Comparison of ENCODE assay signal across 16 cellular contexts in genomic region chr2:152465541-152465940, GRCh38.
DNase-seq lines count a peak whose midpoint lies in the region; ATAC-seq and TF ChIP-seq lines count a peak whose summit lies in the region.
"Had no signal": no experiment of that assay in that cellular context is flagged by ENCODE, and none has a peak within 500 bp of the region (broad histone marks: within the 10 kb centered on the region; RNA-seq: fewer than 3 reads in every experiment).

No MANE protein-coding gene starts in this region.

- peak; percentile 20 for DNase-seq in LHCN-M2 (ENCODE audit: low read depth)
- DNase-seq in RWPE2 (ENCODE audit: low spot score), result no peak
- no peak for DNase-seq in mesenteric fat pad (ENCODE audit: low spot score)
- DNase-seq in dedifferentiated amniotic fluid mesenchymal stem cell (ENCODE audit: extremely low spot score), result no peak
- no peak for DNase-seq in NCI-H2081 treated with DMSO at 0.1 percent for 48 hours (lab: John Stamatoyannopoulos, UW)
- DNase-seq: activated CD4-positive, alpha-beta T cell treated with anti-CD3 and anti-CD28 coated beads for 1 hour; DMS153; immature natural killer cell; KG1; mesendoderm; NCI-H187; stimulated activated naive CD8-positive, alpha-beta T cell treated with anti-CD3 and anti-CD28 coated beads, Interleukin-15, amount 100 ng/mL, for 72 hours had no signal

- no peak overlapping the region for H3K4me3 ChIP-seq in BLaER1 treated with 17β-estradiol and CSF1 and Interleukin-3, amounts not matched to agents 10 nM and 100 nM
- H3K4me3 ChIP-seq in RWPE2 (ENCODE audit: severe bottlenecking), result no peak overlapping the region

- peaks cover 0 to 97% (median 38%) of the 10 kb centered on the region in 11 experiments; a peak in 14 of 22 replicates for H4K20me1 ChIP-seq in BLaER1 treated with 17β-estradiol and CSF1 and Interleukin-3, amounts not matched to agents 10 nM and 100 nM

- H3K9ac ChIP-seq in BLaER1 treated with 17β-estradiol and CSF1 and Interleukin-3, amounts not matched to agents 10 nM and 100 nM, result peak overlapping the region in 7 of 11 experiments; percentile 51 to 78 (median 74); a peak in 10 of 22 replicates

- no peaks in the 10 kb centered on the region for H3K9me3 ChIP-seq in BLaER1 treated with 17β-estradiol and CSF1 and Interleukin-3, amounts not matched to agents 10 nM and 100 nM (replicated peaks in 1 of 11)
- H3K9me3 ChIP-seq in RWPE2 (ENCODE audit: severe bottlenecking), result no peaks in the 10 kb centered on the region

- TF ChIP-seq CTCF in RWPE2 (IDR thresholded peaks at IDR 0.05; ENCODE audit: poor library complexity, severe bottlenecking) (no peak), nephron (IDR thresholded peaks at IDR 0.05; ENCODE audit: unreplicated experiment in 3 of 3) (no peak)

- no peak overlapping the region for H3K4me3 Mint-ChIP-seq in nephron
- H3K4me3 Mint-ChIP-seq: activated naive CD4-positive, alpha-beta T cell treated with anti-CD3 and anti-CD28 coated beads, Interleukin-2, amount 50 U/mL, for 24 hours; immature natural killer cell; stimulated activated naive CD8-positive, alpha-beta T cell treated with anti-CD3 and anti-CD28 coated beads, Interleukin-15, amount 100 ng/mL, for 72 hours had no signal

- H3K36me3 ChIP-seq in BLaER1 treated with 17β-estradiol and CSF1 and Interleukin-3, amounts not matched to agents 10 nM and 100 nM, result peaks cover 0 to 25% (median 4%) of the 10 kb centered on the region in 11 experiments; a peak in 8 of 22 replicates
- no peaks in the 10 kb centered on the region for H3K36me3 ChIP-seq in RWPE2 (ENCODE audit: low read depth)

- H3K4me2 ChIP-seq in BLaER1 treated with 17β-estradiol and CSF1 and Interleukin-3, amounts not matched to agents 10 nM and 100 nM, result peak overlapping the region; percentile 83 to 95 (median 86)

- no peaks in the 10 kb centered on the region for H3K27me3 ChIP-seq in BLaER1 treated with 17β-estradiol and CSF1 and Interleukin-3, amounts not matched to agents 10 nM and 100 nM
- no peaks in the 10 kb centered on the region for H3K27me3 ChIP-seq in RWPE2 (ENCODE audit: insufficient read depth, poor library complexity, severe bottlenecking)

- ATAC-seq in RWPE2 (ENCODE audit: low read depth), result peak; percentile 13; the same call in 1 of the 3 replicates
- ATAC-seq in SK-N-SH treated with all-trans-retinoic acid at 6 μM for 48 hours, result no peak

- peaks cover 77% of the 10 kb centered on the region for H3K4me1 Mint-ChIP-seq in nephron
- H3K4me1 Mint-ChIP-seq: activated naive CD4-positive, alpha-beta T cell treated with anti-CD3 and anti-CD28 coated beads, Interleukin-2, amount 50 U/mL, for 24 hours had no signal

- peaks cover 76 to 90% (median 88%) of the 10 kb centered on the region in 10 experiments for H3K4me1 ChIP-seq in BLaER1 treated with 17β-estradiol and CSF1 and Interleukin-3, amounts not matched to agents 10 nM and 100 nM
- peaks cover 54% of the 10 kb centered on the region for H3K4me1 ChIP-seq in RWPE2 (ENCODE audit: insufficient read depth, poor library complexity, severe bottlenecking)

- peak overlapping the region; percentile 76 to 92 (median 85); a peak in 21 of 22 replicates for H3K27ac ChIP-seq in BLaER1 treated with 17β-estradiol and CSF1 and Interleukin-3, amounts not matched to agents 10 nM and 100 nM
- peak overlapping the region; percentile 68 for H3K27ac ChIP-seq in RWPE2 (ENCODE audit: poor library complexity, severe bottlenecking)

- H3K9me3 Mint-ChIP-seq in nephron, result no peaks in the 10 kb centered on the region
- H3K9me3 Mint-ChIP-seq: activated naive CD4-positive, alpha-beta T cell treated with anti-CD3 and anti-CD28 coated beads, Interleukin-2, amount 50 U/mL, for 24 hours; stimulated activated naive CD8-positive, alpha-beta T cell treated with anti-CD3 and anti-CD28 coated beads, Interleukin-15, amount 100 ng/mL, for 72 hours had no signal

- H3K27ac Mint-ChIP-seq in nephron, result peak overlapping the region in 2 of 3 experiments; percentile 81
- H3K27ac Mint-ChIP-seq: activated naive CD4-positive, alpha-beta T cell treated with anti-CD3 and anti-CD28 coated beads, Interleukin-2, amount 50 U/mL, for 24 hours; immature natural killer cell had no signal

- no peaks in the 10 kb centered on the region for H3K27me3 Mint-ChIP-seq in nephron (ENCODE audit: low read depth)
- H3K27me3 Mint-ChIP-seq: activated naive CD4-positive, alpha-beta T cell treated with anti-CD3 and anti-CD28 coated beads, Interleukin-2, amount 50 U/mL, for 24 hours had no signal

- no peaks in the 10 kb centered on the region for H3K36me3 Mint-ChIP-seq in nephron (ENCODE audit: low read depth)
- H3K36me3 Mint-ChIP-seq: activated naive CD4-positive, alpha-beta T cell treated with anti-CD3 and anti-CD28 coated beads, Interleukin-2, amount 50 U/mL, for 24 hours; immature natural killer cell had no signal

TF ChIP-seq in SK-N-SH treated with all-trans-retinoic acid at 6 μM for 48 hours, 23 proteins besides CTCF, POLR2A, EP300 and RAD21:
- TF ChIP-seq ARNTL (CRISPR knock-in tag; IDR thresholded peaks at IDR 0.05; ENCODE audit: borderline replicate concordance, low read depth), result no peak
- TF ChIP-seq OSR1 (CRISPR knock-in tag; IDR thresholded peaks at IDR 0.05), result no peak
- no peak for TF ChIP-seq PPARA (CRISPR knock-in tag; IDR thresholded peaks at IDR 0.05; ENCODE audit: borderline replicate concordance)
- TF ChIP-seq ZNF8 (CRISPR knock-in tag; IDR thresholded peaks at IDR 0.05), result no peak
- no peak for TF ChIP-seq CREB5 (CRISPR knock-in tag; IDR thresholded peaks at IDR 0.05; ENCODE audit: low read depth)
- TF ChIP-seq, protein P1, sequence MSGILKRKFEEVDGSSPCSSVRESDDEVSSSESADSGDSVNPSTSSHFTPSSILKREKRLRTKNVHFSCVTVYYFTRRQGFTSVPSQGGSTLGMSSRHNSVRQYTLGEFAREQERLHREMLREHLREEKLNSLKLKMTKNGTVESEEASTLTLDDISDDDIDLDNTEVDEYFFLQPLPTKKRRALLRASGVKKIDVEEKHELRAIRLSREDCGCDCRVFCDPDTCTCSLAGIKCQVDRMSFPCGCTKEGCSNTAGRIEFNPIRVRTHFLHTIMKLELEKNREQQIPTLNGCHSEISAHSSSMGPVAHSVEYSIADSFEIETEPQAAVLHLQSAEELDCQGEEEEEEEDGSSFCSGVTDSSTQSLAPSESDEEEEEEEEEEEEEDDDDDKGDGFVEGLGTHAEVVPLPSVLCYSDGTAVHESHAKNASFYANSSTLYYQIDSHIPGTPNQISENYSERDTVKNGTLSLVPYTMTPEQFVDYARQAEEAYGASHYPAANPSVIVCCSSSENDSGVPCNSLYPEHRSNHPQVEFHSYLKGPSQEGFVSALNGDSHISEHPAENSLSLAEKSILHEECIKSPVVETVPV (CRISPR knock-in tag; IDR thresholded peaks at IDR 0.05), result no peak
- TF ChIP-seq, protein P2, sequence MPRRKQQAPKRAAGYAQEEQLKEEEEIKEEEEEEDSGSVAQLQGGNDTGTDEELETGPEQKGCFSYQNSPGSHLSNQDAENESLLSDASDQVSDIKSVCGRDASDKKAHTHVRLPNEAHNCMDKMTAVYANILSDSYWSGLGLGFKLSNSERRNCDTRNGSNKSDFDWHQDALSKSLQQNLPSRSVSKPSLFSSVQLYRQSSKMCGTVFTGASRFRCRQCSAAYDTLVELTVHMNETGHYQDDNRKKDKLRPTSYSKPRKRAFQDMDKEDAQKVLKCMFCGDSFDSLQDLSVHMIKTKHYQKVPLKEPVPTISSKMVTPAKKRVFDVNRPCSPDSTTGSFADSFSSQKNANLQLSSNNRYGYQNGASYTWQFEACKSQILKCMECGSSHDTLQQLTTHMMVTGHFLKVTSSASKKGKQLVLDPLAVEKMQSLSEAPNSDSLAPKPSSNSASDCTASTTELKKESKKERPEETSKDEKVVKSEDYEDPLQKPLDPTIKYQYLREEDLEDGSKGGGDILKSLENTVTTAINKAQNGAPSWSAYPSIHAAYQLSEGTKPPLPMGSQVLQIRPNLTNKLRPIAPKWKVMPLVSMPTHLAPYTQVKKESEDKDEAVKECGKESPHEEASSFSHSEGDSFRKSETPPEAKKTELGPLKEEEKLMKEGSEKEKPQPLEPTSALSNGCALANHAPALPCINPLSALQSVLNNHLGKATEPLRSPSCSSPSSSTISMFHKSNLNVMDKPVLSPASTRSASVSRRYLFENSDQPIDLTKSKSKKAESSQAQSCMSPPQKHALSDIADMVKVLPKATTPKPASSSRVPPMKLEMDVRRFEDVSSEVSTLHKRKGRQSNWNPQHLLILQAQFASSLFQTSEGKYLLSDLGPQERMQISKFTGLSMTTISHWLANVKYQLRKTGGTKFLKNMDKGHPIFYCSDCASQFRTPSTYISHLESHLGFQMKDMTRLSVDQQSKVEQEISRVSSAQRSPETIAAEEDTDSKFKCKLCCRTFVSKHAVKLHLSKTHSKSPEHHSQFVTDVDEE (CRISPR knock-in tag; IDR thresholded peaks at IDR 0.05), result no peak
- no peak for TF ChIP-seq ZC3H10 (CRISPR knock-in tag; IDR thresholded peaks at IDR 0.05)
- TF ChIP-seq GLIS3 (CRISPR knock-in tag; IDR thresholded peaks at IDR 0.05), result no peak
- TF ChIP-seq RARB (CRISPR knock-in tag; IDR thresholded peaks at IDR 0.05), result no peak
- TF ChIP-seq ZNF565 (CRISPR knock-in tag; conservative IDR thresholded peaks at IDR 0.05; ENCODE audit: low read depth), result no peak
- TF ChIP-seq ZFP3 (CRISPR knock-in tag; IDR thresholded peaks at IDR 0.05), result no peak
- no peak for TF ChIP-seq ZNF70 (CRISPR knock-in tag; IDR thresholded peaks at IDR 0.05)
